8 cellular contexts compared by ENCODE assay signal in the genomic region with DNA sequence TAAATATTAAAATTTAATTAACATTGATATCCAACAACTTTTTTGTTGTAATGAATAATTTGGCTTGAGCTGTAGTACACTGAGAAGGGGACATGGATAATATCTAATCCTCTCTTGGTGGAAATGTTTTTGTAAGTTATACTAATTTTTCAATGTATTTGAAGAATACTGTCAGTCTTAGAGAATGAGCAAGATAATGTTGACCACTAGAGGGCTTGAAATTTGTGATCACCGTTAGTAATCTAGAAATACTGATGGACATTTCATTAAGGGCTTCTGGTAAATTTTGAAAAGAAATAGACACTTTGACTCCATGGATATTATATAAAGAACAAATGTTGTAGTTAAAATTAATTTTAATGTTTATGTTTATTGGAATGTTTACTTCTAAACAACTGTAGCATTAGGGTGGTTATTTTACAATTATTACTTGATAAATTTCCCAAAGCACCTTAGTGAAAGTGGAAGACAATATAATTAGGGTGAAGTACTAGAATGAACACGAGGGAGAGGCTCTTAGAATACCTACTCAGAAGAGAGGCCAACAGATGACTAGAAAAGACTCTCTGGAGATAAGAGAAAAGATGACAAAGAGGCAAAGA. TPM values are rescaled to one million over a fixed set of nuclear protein-coding genes. Genes with fewer than 3 reads are reported as not detected.
DNase-seq lines count a peak whose midpoint lies in the region; ATAC-seq and TF ChIP-seq lines count a peak whose summit lies in the region.

No MANE protein-coding gene starts in this region.

- no peak overlapping the region for H3K27ac Mint-ChIP-seq in activated naive CD4-positive, alpha-beta T cell treated with anti-CD3 and anti-CD28 coated beads for 36 hours

- intact Hi-C loops in activated naive CD4-positive, alpha-beta T cell treated with anti-CD3 and anti-CD28 coated beads for 36 hours (cut with micrococcal nuclease) = loop anchor here (2.0 to 5.0 kb wide), 2 partner anchors 41 to 291 kb away; no protein-coding TSS in a partner anchor

- H3K27me3 ChIP-seq in liver (ENCODE audit: control insufficient read depth in 4 of 4, insufficient read depth in 4 of 4, low read length in 3 of 4) = no peaks in the 10 kb centered on the region

- H3K9me3 Mint-ChIP-seq in activated naive CD4-positive, alpha-beta T cell treated with anti-CD3 and anti-CD28 coated beads for 36 hours = no peaks in the 10 kb centered on the region

- H3K9me3 ChIP-seq in liver (ENCODE audit: control insufficient read depth in 4 of 4, low read length in 3 of 4) = no peaks in the 10 kb centered on the region

- no peaks in the 10 kb centered on the region for H3K36me3 Mint-ChIP-seq in activated naive CD4-positive, alpha-beta T cell treated with anti-CD3 and anti-CD28 coated beads for 36 hours (ENCODE audit: low read depth)

- H3K4me3 Mint-ChIP-seq in activated naive CD4-positive, alpha-beta T cell treated with anti-CD3 and anti-CD28 coated beads for 36 hours = no peak overlapping the region

- WGBS in liver = 5% methylated on average over 2 of the region's 2 CpGs

- H3K4me3 ChIP-seq in liver (ENCODE audit: low read depth in 1 of 3, low read length in 3 of 3) = no peak overlapping the region

- peak; percentile 56 for TF ChIP-seq CTCF in LNCAP (IDR thresholded peaks at IDR 0.05)
- peak; percentile 56 for TF ChIP-seq CTCF in liver (IDR thresholded peaks at IDR 0.05; ENCODE audit: low read depth, low read length, missing input control)

- CTCF ChIA-PET in activated naive CD4-positive, alpha-beta T cell treated with anti-CD3 and anti-CD28 coated beads for 36 hours (lab: Charles Lee) = interaction anchor here (1.8 kb wide), 1 partner anchor 10 kb away, joined by 4 read pairs; no protein-coding TSS in a partner anchor

- H3K27ac ChIP-seq in liver (ENCODE audit: low read depth in 1 of 2, low read length in 2 of 2) = no peak overlapping the region

- peaks cover 0 to 4% (median 0%) of the 10 kb centered on the region in 4 donors for H3K4me1 ChIP-seq in liver (ENCODE audit: control insufficient read depth in 4 of 4, insufficient read depth in 4 of 4, low read length in 3 of 4)

- peak; percentile 69 to 79 for TF ChIP-seq RAD21 in liver (IDR thresholded peaks at IDR 0.05)

- H3K9ac ChIP-seq in liver (ENCODE audit: low read depth in 1 of 2, low read length in 2 of 2) = no peak overlapping the region

- no peaks in the 10 kb centered on the region for H3K27me3 Mint-ChIP-seq in activated naive CD4-positive, alpha-beta T cell treated with anti-CD3 and anti-CD28 coated beads for 36 hours (ENCODE audit: low read depth)

- no peak for ATAC-seq in HG03175 (IDR thresholded peaks at IDR 0.05; ENCODE audit: unreplicated experiment)

- no peaks in the 10 kb centered on the region for H3K36me3 ChIP-seq in liver (ENCODE audit: control insufficient read depth in 4 of 4, insufficient read depth in 3 of 4, low read depth in 1 of 4, low read length in 3 of 4)

- peak; percentile 12 for DNase-seq in NCI-H1694 treated with DMSO at 0.1 percent for 48 hours (lab: John Stamatoyannopoulos, UW)
- no peak for DNase-seq in NCI-H1694 (lab: John Stamatoyannopoulos, UW)
- peak; percentile 50 for DNase-seq in astrocyte of the hippocampus (ENCODE audit: low read depth, low spot score)
- DNase-seq in stimulated activated CD4-positive, alpha-beta T cell treated with anti-CD3 and anti-CD28 coated beads, Interleukin-2, amount 100 ng/mL, for 48 hours = no peak
- no peak for DNase-seq in activated naive CD4-positive, alpha-beta T cell treated with anti-CD3 and anti-CD28 coated beads for 36 hours

- peaks cover 28% of the 10 kb centered on the region for H3K4me1 Mint-ChIP-seq in activated naive CD4-positive, alpha-beta T cell treated with anti-CD3 and anti-CD28 coated beads for 36 hours (ENCODE audit: low read depth)

TF ChIP-seq in liver, 16 proteins besides CTCF, POLR2A, EP300 and RAD21:
- TF ChIP-seq TAF1 (conservative IDR thresholded peaks at IDR 0.05) (no peak), RXRA (IDR thresholded peaks at IDR 0.05) (no peak), FOXA1 (IDR thresholded peaks at IDR 0.05) (no peak), YY1 (IDR thresholded peaks at IDR 0.05) (no peak)

RNA-seq across cellular contexts. Expression of a gene that starts 20.0 kb away (rescaled TPM):
- 10 to 100 TPM; 30.0 to 31.0 TPM for total RNA-seq in liver
- 10 to 100 TPM; 10.1 to 21.1 TPM for polyA plus RNA-seq in liver
- 10 to 100 TPM; 75.7 to 78.3 TPM for total RNA-seq in activated naive CD4-positive, alpha-beta T cell treated with anti-CD3 and anti-CD28 coated beads for 36 hours

Comparison
In these comparisons a context has a peak if more than half of its experiments do, and no peak if none do; other contexts are left out.
1. DNase-seq: peak in NCI-H1694 treated with DMSO at 0.1 percent for 48 hours (single experiment) and astrocyte of the hippocampus (single experiment); none in NCI-H1694 (single experiment), stimulated activated CD4-positive, alpha-beta T cell treated with anti-CD3 and anti-CD28 coated beads, Interleukin-2, amount 100 ng/mL, for 48 hours (0 of 2) and activated naive CD4-positive, alpha-beta T cell treated with anti-CD3 and anti-CD28 coated beads for 36 hours (single experiment).